In genomic region chr7:1721047-1721687, GRCh38 we compare ENCODE assay signal across 16 cellular contexts. TPM values are rescaled to one million over a fixed set of nuclear protein-coding genes. Genes with fewer than 3 reads are reported as not detected.
DNase-seq lines count a peak whose midpoint lies in the region; ATAC-seq, FAIRE-seq and TF ChIP-seq lines count a peak whose summit lies in the region.
"Had no signal": no experiment of that assay in that cellular context is flagged by ENCODE, and none has a peak within 500 bp of the region (broad histone marks: within the 10 kb centered on the region; RNA-seq: fewer than 3 reads in every experiment).

No MANE protein-coding gene starts in this region.

- ATAC-seq in left cardiac atrium: peak in 1 of 2 donors; percentile 11
- ATAC-seq in CD4-positive, alpha-beta T cell (ENCODE audit: poor library complexity): no peak
- ATAC-seq: activated CD4-positive, CD25-positive, alpha-beta regulatory T cell treated with anti-CD3 and anti-CD28 coated beads, Interleukin-2, amount 50 U/mL, for 24 hours; activated CD8-positive, alpha-beta memory T cell treated with anti-CD3 and anti-CD28 coated beads, Interleukin-2, amount 10 ng/mL, durations not matched to agents 7 days and 5 days; left colon had no signal

- TF ChIP-seq CTCF in CD4-positive, alpha-beta T cell (IDR thresholded peaks at IDR 0.05): no peak

- H3K27me3 Mint-ChIP-seq in CD4-positive, alpha-beta T cell: no peaks in the 10 kb centered on the region

- no peak overlapping the region for H3K27ac ChIP-seq in CD4-positive, alpha-beta T cell (ENCODE audit: low read depth, low read length)
- H3K27ac ChIP-seq: right lobe of liver had no signal

- POLR2A ChIA-PET in CD4-positive, alpha-beta T cell (lab: Charles Lee): no interaction called here

- H3K9me3 ChIP-seq in CD4-positive, alpha-beta T cell (ENCODE audit: control insufficient read depth, low read length): no peaks in the 10 kb centered on the region
- H3K9me3 ChIP-seq: right lobe of liver had no signal

- no peaks in the 10 kb centered on the region for H3K36me3 Mint-ChIP-seq in CD4-positive, alpha-beta T cell (ENCODE audit: low read depth)
- H3K36me3 Mint-ChIP-seq: activated CD8-positive, alpha-beta memory T cell treated with anti-CD3 and anti-CD28 coated beads, Interleukin-2, amount 10 ng/mL, durations not matched to agents 7 days and 5 days had no signal

- DNase-seq in left cardiac atrium: peak; percentile 17
- DNase-seq in cardiac septum (ENCODE audit: low spot score): no peak
- DNase-seq in NCI-H226: peak; percentile 93
- peak; percentile 5 for DNase-seq in fibroblast of peridontal ligament (ENCODE audit: extremely low read depth)
- no peak for DNase-seq in urothelium cell line (ENCODE audit: low spot score)
- no peak for DNase-seq in NCI-H2081 (lab: John Stamatoyannopoulos, UW)
- DNase-seq in CD4-positive, alpha-beta T cell: no peak
- DNase-seq in effector CD4-positive, alpha-beta T cell: no peak
- DNase-seq: activated CD8-positive, alpha-beta memory T cell treated with anti-CD3 and anti-CD28 coated beads, Interleukin-2, amount 10 ng/mL, durations not matched to agents 7 days and 5 days; activated effector memory CD4-positive, alpha-beta T cell treated with anti-CD3 and anti-CD28 coated beads, Interleukin-2, amount 50 U/mL, for 16 hours; dermis blood vessel endothelial cell; HCEC 1CT; left colon; right lobe of liver had no signal

- peak; percentile 89 for FAIRE-seq in urothelium cell line (lab: Jason Lieb, UNC)

- H3K4me1 Mint-ChIP-seq in CD4-positive, alpha-beta T cell (ENCODE audit: low read depth): peaks cover 9% of the 10 kb centered on the region
- H3K4me1 Mint-ChIP-seq: activated CD8-positive, alpha-beta memory T cell treated with anti-CD3 and anti-CD28 coated beads, Interleukin-2, amount 10 ng/mL, durations not matched to agents 7 days and 5 days had no signal

- intact Hi-C loops in left cardiac atrium (cut with DNase I) (no loop called here), cardiac septum (cut with DNase I) (no loop called here)
- intact Hi-C loops in CD4-positive, alpha-beta T cell (cut with DNase I, micrococcal nuclease): no loop called here

- H3K9me3 Mint-ChIP-seq in CD4-positive, alpha-beta T cell: no peaks in the 10 kb centered on the region

- H3K27me3 ChIP-seq in CD4-positive, alpha-beta T cell (ENCODE audit: control insufficient read depth, insufficient read depth, low read length): no peaks in the 10 kb centered on the region
- H3K27me3 ChIP-seq: right lobe of liver had no signal

- H3K27ac Mint-ChIP-seq in CD4-positive, alpha-beta T cell: no peak overlapping the region
- H3K27ac Mint-ChIP-seq: activated CD8-positive, alpha-beta memory T cell treated with anti-CD3 and anti-CD28 coated beads, Interleukin-2, amount 10 ng/mL, durations not matched to agents 7 days and 5 days; T-helper 1 cell treated with Interleukin-12 subunit alpha and Interleukin-12 subunit beta and Interleukin-4 antibody, amounts not matched to agents 30 μg/mL and 1 μg/mL, for 36 hours had no signal

- H3K4me3 Mint-ChIP-seq in CD4-positive, alpha-beta T cell: no peak overlapping the region
- H3K4me3 Mint-ChIP-seq: activated CD8-positive, alpha-beta memory T cell treated with anti-CD3 and anti-CD28 coated beads, Interleukin-2, amount 10 ng/mL, durations not matched to agents 7 days and 5 days; T-helper 1 cell treated with Interleukin-12 subunit alpha and Interleukin-12 subunit beta and Interleukin-4 antibody, amounts not matched to agents 30 μg/mL and 1 μg/mL, for 36 hours had no signal

- CTCF ChIA-PET in CD4-positive, alpha-beta T cell (lab: Charles Lee): no interaction called here

RNA-seq across cellular contexts. Expression of gene ELFN1, which starts 51.1 kb away (rescaled TPM):
- total RNA-seq in left cardiac atrium (1 to 10 TPM; 6.0 to 9.5 TPM), cardiac septum (7.4 TPM)
- not detected for total RNA-seq in CD4-positive, alpha-beta T cell
- total RNA-seq: activated CD8-positive, alpha-beta memory T cell treated with anti-CD3 and anti-CD28 coated beads, Interleukin-2, amount 10 ng/mL, durations not matched to agents 7 days and 5 days had no signal

Comparison
In these comparisons a context has a peak if more than half of its experiments do, and no peak if none do; other contexts are left out.
1. DNase-seq: peak in left cardiac atrium (single experiment), NCI-H226 (single experiment) and fibroblast of peridontal ligament (single experiment); none in cardiac septum (single experiment), urothelium cell line (single experiment), NCI-H2081 (0 of 2), CD4-positive, alpha-beta T cell (0 of 10) and effector CD4-positive, alpha-beta T cell (single experiment).